In the genomic region with DNA sequence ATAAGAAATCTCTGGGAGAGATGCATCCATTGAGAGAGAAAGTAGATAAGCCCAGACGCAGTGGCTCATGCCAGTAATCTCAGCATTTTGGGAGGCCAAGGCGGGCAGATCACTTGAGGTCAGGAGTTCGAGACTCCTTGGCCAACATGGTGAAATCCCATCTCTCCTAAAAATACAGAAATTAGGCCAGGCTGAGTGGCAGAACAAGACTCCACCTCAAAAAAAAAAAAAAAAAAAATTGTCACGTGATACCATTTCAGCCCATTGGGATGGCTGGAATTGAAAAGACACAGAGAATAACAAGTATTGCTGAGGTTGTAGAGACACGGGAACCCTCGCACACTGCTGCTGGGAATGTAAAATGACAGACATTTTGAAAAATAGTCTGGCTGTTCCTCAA, we compare ENCODE assay signal across 1 cellular context.
TF ChIP-seq lines count a peak whose summit lies in the region.

No MANE protein-coding gene starts in this region.

TF ChIP-seq in GM12878, 131 proteins besides CTCF, POLR2A, EP300 and RAD21:
- TF ChIP-seq TCF7 (IDR thresholded peaks at IDR 0.05; ENCODE audit: borderline replicate concordance), result no peak
- TF ChIP-seq, protein P1, sequence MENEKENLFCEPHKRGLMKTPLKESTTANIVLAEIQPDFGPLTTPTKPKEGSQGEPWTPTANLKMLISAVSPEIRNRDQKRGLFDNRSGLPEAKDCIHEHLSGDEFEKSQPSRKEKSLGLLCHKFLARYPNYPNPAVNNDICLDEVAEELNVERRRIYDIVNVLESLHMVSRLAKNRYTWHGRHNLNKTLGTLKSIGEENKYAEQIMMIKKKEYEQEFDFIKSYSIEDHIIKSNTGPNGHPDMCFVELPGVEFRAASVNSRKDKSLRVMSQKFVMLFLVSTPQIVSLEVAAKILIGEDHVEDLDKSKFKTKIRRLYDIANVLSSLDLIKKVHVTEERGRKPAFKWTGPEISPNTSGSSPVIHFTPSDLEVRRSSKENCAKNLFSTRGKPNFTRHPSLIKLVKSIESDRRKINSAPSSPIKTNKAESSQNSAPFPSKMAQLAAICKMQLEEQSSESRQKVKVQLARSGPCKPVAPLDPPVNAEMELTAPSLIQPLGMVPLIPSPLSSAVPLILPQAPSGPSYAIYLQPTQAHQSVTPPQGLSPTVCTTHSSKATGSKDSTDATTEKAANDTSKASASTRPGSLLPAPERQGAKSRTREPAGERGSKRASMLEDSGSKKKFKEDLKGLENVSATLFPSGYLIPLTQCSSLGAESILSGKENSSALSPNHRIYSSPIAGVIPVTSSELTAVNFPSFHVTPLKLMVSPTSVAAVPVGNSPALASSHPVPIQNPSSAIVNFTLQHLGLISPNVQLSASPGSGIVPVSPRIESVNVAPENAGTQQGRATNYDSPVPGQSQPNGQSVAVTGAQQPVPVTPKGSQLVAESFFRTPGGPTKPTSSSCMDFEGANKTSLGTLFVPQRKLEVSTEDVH (IDR thresholded peaks at IDR 0.05; ENCODE audit: low read depth, partially characterized antibody), result no peak
- TF ChIP-seq ZNF384 (IDR thresholded peaks at IDR 0.05; ENCODE audit: borderline replicate concordance, low read depth, low read length), result no peak
- TF ChIP-seq, protein P2, sequence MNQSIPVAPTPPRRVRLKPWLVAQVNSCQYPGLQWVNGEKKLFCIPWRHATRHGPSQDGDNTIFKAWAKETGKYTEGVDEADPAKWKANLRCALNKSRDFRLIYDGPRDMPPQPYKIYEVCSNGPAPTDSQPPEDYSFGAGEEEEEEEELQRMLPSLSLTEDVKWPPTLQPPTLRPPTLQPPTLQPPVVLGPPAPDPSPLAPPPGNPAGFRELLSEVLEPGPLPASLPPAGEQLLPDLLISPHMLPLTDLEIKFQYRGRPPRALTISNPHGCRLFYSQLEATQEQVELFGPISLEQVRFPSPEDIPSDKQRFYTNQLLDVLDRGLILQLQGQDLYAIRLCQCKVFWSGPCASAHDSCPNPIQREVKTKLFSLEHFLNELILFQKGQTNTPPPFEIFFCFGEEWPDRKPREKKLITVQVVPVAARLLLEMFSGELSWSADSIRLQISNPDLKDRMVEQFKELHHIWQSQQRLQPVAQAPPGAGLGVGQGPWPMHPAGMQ (IDR thresholded peaks at IDR 0.05; ENCODE audit: borderline replicate concordance), result no peak
- TF ChIP-seq RAD51 (IDR thresholded peaks at IDR 0.05), result peak; percentile 63; the same call in 1 of the 2 replicates
- no peak for TF ChIP-seq MYB (IDR thresholded peaks at IDR 0.05; ENCODE audit: borderline replicate concordance, low read depth, low read length)
